In the genomic region with DNA sequence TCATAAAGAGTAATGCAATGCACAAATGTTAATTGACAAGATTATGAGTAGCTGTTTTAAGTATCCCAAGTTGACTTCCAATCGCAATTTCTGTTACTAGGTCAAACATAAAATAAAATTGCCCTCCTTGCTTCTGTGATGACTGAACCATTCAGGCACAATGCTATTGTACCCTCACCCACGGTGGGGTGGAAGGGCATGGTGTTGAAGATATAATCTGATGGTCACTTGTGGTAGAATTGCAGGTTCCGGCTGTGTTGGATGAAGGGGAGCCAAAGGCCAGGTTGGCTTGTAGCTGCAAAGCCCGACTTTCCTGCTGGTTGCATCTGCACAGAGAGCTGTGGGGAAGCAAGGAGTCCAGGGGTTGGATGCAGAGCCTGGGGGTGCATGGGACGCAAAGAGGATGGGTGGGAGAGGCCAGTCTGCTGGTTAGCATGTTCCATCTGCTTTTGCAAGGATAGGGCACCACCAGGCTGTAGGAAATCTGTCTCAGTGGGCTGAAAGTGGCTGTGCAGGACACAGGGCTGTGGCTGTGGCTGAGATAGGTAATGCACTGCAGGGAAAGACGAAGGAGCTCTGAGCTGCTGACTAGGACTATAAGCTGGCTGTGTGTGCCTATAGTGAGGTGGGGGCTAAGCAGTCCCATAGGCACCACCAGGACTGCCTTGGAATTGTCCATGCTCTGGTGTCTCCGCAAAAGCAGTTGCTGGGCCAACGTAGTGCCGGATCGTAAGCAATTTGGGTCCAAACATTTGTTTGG, we compare ENCODE assay signal across 36 cellular contexts.
"Had no signal": no experiment of that assay in that cellular context is flagged by ENCODE, and none has a peak within 500 bp of the region (broad histone marks: within the 10 kb centered on the region; RNA-seq: fewer than 3 reads in every experiment).

No MANE protein-coding gene starts in this region.

- H3K9me3 ChIP-seq: body of pancreas, breast epithelium had no signal

- H3K36me3 ChIP-seq: breast epithelium had no signal

- H3K9me3 Mint-ChIP-seq: activated CD4-positive, alpha-beta memory T cell treated with anti-CD3 and anti-CD28 coated beads, Interleukin-2, amount 10 ng/mL, durations not matched to agents 7 days and 5 days; activated naive CD8-positive, alpha-beta T cell treated with anti-CD3 and anti-CD28 coated beads for 36 hours; activated T-cell treated with anti-CD3 and anti-CD28 coated beads, Interleukin-2, amount 50 U/mL, for 72 hours; activated T-helper 17 cell treated with anti-CD3 and anti-CD28 coated beads, Interleukin-2, amount 50 U/mL, for 72 hours had no signal

- FAIRE-seq: astrocyte had no signal

- H3K4me3 Mint-ChIP-seq: activated CD4-positive, alpha-beta memory T cell treated with anti-CD3 and anti-CD28 coated beads, Interleukin-2, amount 10 ng/mL, durations not matched to agents 7 days and 5 days; activated naive CD8-positive, alpha-beta T cell treated with anti-CD3 and anti-CD28 coated beads for 36 hours; activated T-cell treated with anti-CD3 and anti-CD28 coated beads, Interleukin-2, amount 50 U/mL, for 72 hours; activated T-helper 17 cell treated with anti-CD3 and anti-CD28 coated beads, Interleukin-2, amount 50 U/mL, for 72 hours had no signal

- H3K4me3 ChIP-seq: body of pancreas, breast epithelium had no signal

- H3K27me3 ChIP-seq: body of pancreas had no signal

- H3K4me1 ChIP-seq: body of pancreas, breast epithelium had no signal

- H3K27ac Mint-ChIP-seq: activated CD4-positive, alpha-beta memory T cell treated with anti-CD3 and anti-CD28 coated beads, Interleukin-2, amount 10 ng/mL, durations not matched to agents 7 days and 5 days; activated naive CD8-positive, alpha-beta T cell treated with anti-CD3 and anti-CD28 coated beads for 36 hours; activated T-cell treated with anti-CD3 and anti-CD28 coated beads, Interleukin-2, amount 50 U/mL, for 72 hours; activated T-helper 17 cell treated with anti-CD3 and anti-CD28 coated beads, Interleukin-2, amount 50 U/mL, for 72 hours had no signal

- H3K27ac ChIP-seq: body of pancreas, breast epithelium, VCaP had no signal

- ATAC-seq: activated T-cell treated with anti-CD3 and anti-CD28 coated beads, Interleukin-2, amount 50 U/mL, for 72 hours; activated T-helper 17 cell treated with anti-CD3 and anti-CD28 coated beads, Interleukin-2, amount 50 U/mL, for 72 hours; body of pancreas had no signal

- H3K4me1 Mint-ChIP-seq: activated naive CD8-positive, alpha-beta T cell treated with anti-CD3 and anti-CD28 coated beads for 36 hours; activated T-helper 17 cell treated with anti-CD3 and anti-CD28 coated beads, Interleukin-2, amount 50 U/mL, for 72 hours had no signal

- DNase-seq: activated CD4-positive, alpha-beta memory T cell treated with anti-CD3 and anti-CD28 coated beads, Interleukin-2, amount 10 ng/mL, durations not matched to agents 7 days and 5 days; activated CD4-positive, alpha-beta T cell treated with anti-CD3 and anti-CD28 coated beads for 1 hour; activated CD4-positive, alpha-beta T cell treated with anti-CD3 and anti-CD28 coated beads for 48 hours; activated CD4-positive, CD25-positive, alpha-beta regulatory T cell; activated CD8-positive, alpha-beta memory T cell treated with anti-CD3 and anti-CD28 coated beads for 24 hours; activated effector memory CD4-positive, alpha-beta T cell treated with anti-CD3 and anti-CD28 coated beads, Interleukin-2, amount 50 U/mL, for 16 hours; activated naive CD4-positive, alpha-beta T cell; activated naive CD4-positive, alpha-beta T cell treated with anti-CD3 and anti-CD28 coated beads, Interleukin-2, amount 50 U/mL, for 16 hours; activated naive CD8-positive, alpha-beta T cell treated with anti-CD3 and anti-CD28 coated beads for 36 hours; activated T-cell treated with anti-CD3 and anti-CD28 coated beads, Interleukin-2, amount 50 U/mL, for 1 hour; activated T-cell treated with anti-CD3 and anti-CD28 coated beads, Interleukin-2, amount 50 U/mL, for 72 hours; amniotic stem cell; body of pancreas; cerebellar nuclear complex; MM.1S; MV-4-11; NCI-H1092 treated with DMSO at 0.1 percent for 48 hours; NCI-H1417; NCI-H146; NCI-H187; NCI-H2029 treated with DMSO at 0.1 percent for 48 hours; NCI-H2107; NCI-H2171; NCI-H510A; NCI-H526; NCI-H748 treated with DMSO at 0.1 percent for 48 hours; NK-92 treated with Interleukin-12 subunit alpha and Interleukin-12 subunit beta, amount 100 ng/mL, for 24 hours; Right ventricle myocardium superior; SW 1271; T-helper 1 cell; T-helper 2 cell; T-helper 9 cell had no signal

- H3K36me3 Mint-ChIP-seq: activated naive CD8-positive, alpha-beta T cell treated with anti-CD3 and anti-CD28 coated beads for 36 hours had no signal
